1 cellular context compared by ENCODE assay signal in the genomic region with DNA sequence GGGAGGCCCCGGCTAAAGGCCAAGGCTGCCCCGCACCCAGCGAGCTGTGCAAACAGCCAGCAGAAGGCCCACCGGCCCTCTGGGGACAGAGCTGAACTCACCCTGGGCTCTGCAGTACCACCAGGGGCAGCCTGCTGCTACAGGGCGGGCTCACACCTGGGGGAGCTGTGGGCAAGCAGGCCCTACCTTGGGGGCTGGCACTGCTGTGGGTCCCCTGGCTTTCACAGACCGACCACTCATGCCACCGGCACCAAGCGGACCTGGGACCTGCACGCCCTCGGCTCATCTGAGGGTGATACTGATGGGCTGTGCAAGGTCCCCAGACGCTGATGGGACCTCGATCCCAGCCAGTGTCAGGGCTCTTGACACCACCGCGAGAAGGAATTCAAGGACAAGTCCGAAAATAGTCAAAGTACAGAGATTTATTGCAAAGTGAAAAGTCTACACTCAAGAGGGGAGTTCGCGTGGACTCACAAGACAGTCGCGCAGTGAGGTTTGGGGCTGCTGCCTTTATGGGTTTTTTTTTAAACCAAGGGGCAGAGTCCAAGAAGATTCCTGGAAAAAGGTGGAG.
TF ChIP-seq lines count a peak whose summit lies in the region.

No MANE protein-coding gene starts in this region.

TF ChIP-seq in H1, 55 proteins besides CTCF, POLR2A, EP300 and RAD21 (continued from another document):
- TF ChIP-seq TEAD4 (IDR thresholded peaks at IDR 0.05; ENCODE audit: low read depth, low read length) = no peak
- no peak for TF ChIP-seq YY1 (IDR thresholded peaks at IDR 0.05; ENCODE audit: low read depth, low read length)
- TF ChIP-seq TAF7 (optimal IDR thresholded peaks at IDR 0.05; ENCODE audit: borderline replicate concordance, low read depth, low read length) = no peak
- TF ChIP-seq CHD2 (IDR thresholded peaks at IDR 0.05; ENCODE audit: low read length) = no peak
- no peak for TF ChIP-seq GTF2F1 (IDR thresholded peaks at IDR 0.05; ENCODE audit: borderline replicate concordance, low read depth, low read length)
- no peak for TF ChIP-seq KDM1A (IDR thresholded peaks at IDR 0.05; ENCODE audit: borderline replicate concordance, low read length)
- TF ChIP-seq SIRT6 (IDR thresholded peaks at IDR 0.05; ENCODE audit: low read length) = no peak
- no peak for TF ChIP-seq HDAC2 (IDR thresholded peaks at IDR 0.05; ENCODE audit: borderline replicate concordance in 1 of 2, low read depth in 2 of 2, low read length in 2 of 2)
- no peak for TF ChIP-seq BACH1 (IDR thresholded peaks at IDR 0.05; ENCODE audit: low read length)
- no peak for TF ChIP-seq HDAC6 (IDR thresholded peaks at IDR 0.05; ENCODE audit: low read depth, low read length)
TF ChIP-seq in H1: peak in this region for 0.
